Comparison of ENCODE assay signal across 22 cellular contexts in genomic region chr20:2254333-2254732, GRCh38. TPM values are rescaled to one million over a fixed set of nuclear protein-coding genes. Genes with fewer than 3 reads are reported as not detected.
"Had no signal": no experiment of that assay in that cellular context is flagged by ENCODE, and none has a peak within 500 bp of the region (broad histone marks: within the 10 kb centered on the region; RNA-seq: fewer than 3 reads in every experiment).

No MANE protein-coding gene starts in this region.

- H2AFZ ChIP-seq: hepatocyte, parathyroid adenoma had no signal

- H3K4me2 ChIP-seq: hepatocyte had no signal

- ATAC-seq: activated naive CD4-positive, alpha-beta T cell treated with anti-CD3 and anti-CD28 coated beads, Interleukin-2, amount 50 U/mL, for 72 hours; left cardiac atrium; lower lobe of right lung; natural killer cell had no signal

- FAIRE-seq: astrocyte, endothelial cell of umbilical vein, urothelium cell line had no signal

- H3K4me1 ChIP-seq: adrenal gland, lower lobe of right lung, parathyroid adenoma, sigmoid colon, tibial nerve had no signal

- H3K27ac ChIP-seq: adrenal gland, hepatocyte, lower lobe of right lung, parathyroid adenoma, sigmoid colon, tibial nerve had no signal

- H3K27me3 ChIP-seq: adrenal gland, esophagus squamous epithelium, hepatocyte, sigmoid colon, tibial nerve had no signal

- H3K36me3 ChIP-seq: adrenal gland, esophagus squamous epithelium, lower lobe of right lung, sigmoid colon, spleen, tibial nerve had no signal

- H3K9me3 ChIP-seq: adrenal gland, esophagus squamous epithelium, lower lobe of right lung, sigmoid colon, spleen, tibial nerve had no signal

- DNase-seq: activated CD4-positive, alpha-beta T cell treated with anti-CD3 and anti-CD28 coated beads, Interleukin-2, amount 50 U/mL, for 4 hours; activated gamma-delta T cell treated with Interleukin-2 at 50 U/mL for 16 hours; adrenal gland; effector memory CD4-positive, alpha-beta T cell; esophagus squamous epithelium; left cardiac atrium; lower lobe of right lung; natural killer cell; sigmoid colon; spleen; stimulated activated naive CD4-positive, alpha-beta T cell treated with Interleukin-2 at 50 U/mL for 16 hours; substantia nigra; T-helper 2 cell had no signal

- H3K79me2 ChIP-seq: hepatocyte, parathyroid adenoma had no signal

- H3K9ac ChIP-seq: parathyroid adenoma had no signal

- H3K4me3 ChIP-seq: adrenal gland, esophagus squamous epithelium, hepatocyte, lower lobe of right lung, sigmoid colon, spleen, tibial nerve had no signal

RNA-seq across cellular contexts. Expression of gene TGM3, which starts 41.5 kb away (rescaled TPM):
- total RNA-seq: activated CD8-positive, alpha-beta memory T cell treated with anti-CD3 and anti-CD28 coated beads for 36 hours; activated T-helper 1 cell treated with anti-CD3 and anti-CD28 coated beads, Interleukin-12 subunit alpha, Interleukin-12 subunit beta, Interleukin-2, Interleukin-4 antibody, amounts not matched to agents 30 ng/mL and 10 ng/mL and 1 ng/mL, durations not matched to agents 14 hours and 24 hours and 36 hours; astrocyte; endothelial cell of umbilical vein; left cardiac atrium; natural killer cell; sigmoid colon; tibial nerve had no signal
- polyA plus RNA-seq: endothelial cell of umbilical vein had no signal
